Comparison of ENCODE assay signal across 9 cellular contexts in the genomic region with DNA sequence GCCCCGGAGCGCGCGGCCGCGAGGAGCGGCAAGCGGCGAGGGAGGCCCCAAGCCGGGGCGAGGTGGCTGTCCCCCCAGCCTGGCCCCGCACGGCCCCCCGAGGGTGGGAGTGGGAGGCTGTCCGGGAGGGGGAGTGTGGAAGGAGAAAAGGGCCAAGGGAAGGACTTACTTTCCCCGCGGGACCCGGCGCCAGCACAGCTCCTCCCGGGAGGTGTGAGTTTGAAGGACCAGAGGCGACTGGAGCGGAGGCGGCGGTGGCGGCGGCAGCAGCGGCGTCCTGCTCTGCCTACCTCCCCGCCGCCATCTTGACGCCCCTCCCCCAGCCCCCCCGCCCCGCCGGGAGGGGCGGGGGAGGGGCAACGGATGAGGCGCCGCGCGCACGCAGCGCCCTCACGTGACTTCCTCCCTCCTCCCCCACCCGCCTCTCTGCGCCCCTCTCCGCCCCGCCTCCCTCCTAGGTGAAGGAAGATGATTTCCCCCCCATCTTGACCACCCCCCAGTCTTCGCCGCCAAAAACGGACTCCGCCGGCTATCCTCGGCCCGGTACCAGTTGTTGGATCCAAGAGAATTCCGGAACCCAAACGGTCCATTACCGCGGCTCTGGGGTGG. TPM values are rescaled to one million over a fixed set of nuclear protein-coding genes. Genes with fewer than 3 reads are reported as not detected.
DNase-seq lines count a peak whose midpoint lies in the region; ATAC-seq, FAIRE-seq and TF ChIP-seq lines count a peak whose summit lies in the region.
"Had no signal": no experiment of that assay in that cellular context is flagged by ENCODE, and none has a peak within 500 bp of the region (broad histone marks: within the 10 kb centered on the region; RNA-seq: fewer than 3 reads in every experiment).

Gene SBNO1, minus strand, starts transcription at position 316 of the 609 bp plus-strand sequence. CDS start 14,406 bp downstream, outside the sequence.

- H3K27ac ChIP-seq in WERI-Rb-1 (peak within 1 kb of the TSS; percentile 86), caudate nucleus (ENCODE audit: low read depth, low read length) (peak within 1 kb of the TSS; percentile 99), kidney (ENCODE audit: low read depth in 2 of 2, low read length in 2 of 2) (peak within 1 kb of the TSS; percentile 98)

- DNase-seq in NCI-H2081 (lab: John Stamatoyannopoulos, UW): peak; percentile 88
- DNase-seq in NCI-H2081 treated with DMSO at 0.1 percent for 48 hours (lab: John Stamatoyannopoulos, UW): no peak
- DNase-seq in NCI-H2227 (lab: John Stamatoyannopoulos, UW; ENCODE audit: unreplicated experiment): peak; percentile 96
- DNase-seq in WERI-Rb-1: peak; percentile 91
- peak in 57 of 61 donors; percentile 66 to 99 (median 91) for DNase-seq in caudate nucleus (lab: John Stamatoyannopoulos, UW)
- DNase-seq in kidney: peak; percentile 98
- peak; percentile 92 for DNase-seq in stimulated activated CD4-positive, alpha-beta T cell treated with anti-CD3 and anti-CD28 coated beads, Interleukin-15, amount 100 ng/mL, for 24 hours

- H3K9ac ChIP-seq in kidney (ENCODE audit: low read length in 2 of 2): peak within 1 kb of the TSS; percentile 97

- peaks cover 0 to 5% of the 10 kb centered on the region in 2 donors for H3K4me1 ChIP-seq in kidney (ENCODE audit: control insufficient read depth in 1 of 2, insufficient read depth in 1 of 2, low read depth in 1 of 2, low read length in 2 of 2)

- peak; percentile 22 for ATAC-seq in HG03064 (IDR thresholded peaks at IDR 0.05; ENCODE audit: low read depth, unreplicated experiment)

- peaks cover 20% of the 10 kb centered on the region for H3K36me3 ChIP-seq in WERI-Rb-1
- no peaks in the 10 kb centered on the region for H3K36me3 ChIP-seq in kidney (ENCODE audit: control insufficient read depth in 1 of 2, insufficient read depth in 2 of 2, low read length in 2 of 2)

- no peaks in the 10 kb centered on the region for H3K27me3 ChIP-seq in WERI-Rb-1 (ENCODE audit: insufficient read depth, low read depth, severe bottlenecking)

- TF ChIP-seq CTCF in WERI-Rb-1 (IDR thresholded peaks at IDR 0.05; ENCODE audit: low read depth, low read length) (no peak), kidney (IDR thresholded peaks at IDR 0.05; ENCODE audit: borderline replicate concordance, extremely low read depth, insufficient read depth) (no peak)

- H3K9me3 ChIP-seq in WERI-Rb-1 (ENCODE audit: severe bottlenecking) (no peaks in the 10 kb centered on the region), kidney (ENCODE audit: control insufficient read depth in 1 of 2, low read length in 2 of 2) (no peaks in the 10 kb centered on the region)

- FAIRE-seq in kidney (lab: Jason Lieb, UNC): no peak
- FAIRE-seq: A204.1 had no signal

- intact Hi-C loops in kidney (cut with DNase I): no loop called here

- H3K4me3 ChIP-seq in WERI-Rb-1 (ENCODE audit: low read depth, low read length) (peak within 1 kb of the TSS; percentile 97), kidney (ENCODE audit: low read length in 2 of 2) (peak within 1 kb of the TSS; percentile 89 to 95)

RNA-seq across cellular contexts. Expression of gene SBNO1, which starts in this region (rescaled TPM):
- total RNA-seq in kidney: 32.0 TPM
- 4.3 TPM for polyA plus RNA-seq in kidney (ENCODE audit: insufficient read depth, low read depth, low replicate concordance)
